17 cellular contexts compared by ENCODE assay signal in the genomic region with DNA sequence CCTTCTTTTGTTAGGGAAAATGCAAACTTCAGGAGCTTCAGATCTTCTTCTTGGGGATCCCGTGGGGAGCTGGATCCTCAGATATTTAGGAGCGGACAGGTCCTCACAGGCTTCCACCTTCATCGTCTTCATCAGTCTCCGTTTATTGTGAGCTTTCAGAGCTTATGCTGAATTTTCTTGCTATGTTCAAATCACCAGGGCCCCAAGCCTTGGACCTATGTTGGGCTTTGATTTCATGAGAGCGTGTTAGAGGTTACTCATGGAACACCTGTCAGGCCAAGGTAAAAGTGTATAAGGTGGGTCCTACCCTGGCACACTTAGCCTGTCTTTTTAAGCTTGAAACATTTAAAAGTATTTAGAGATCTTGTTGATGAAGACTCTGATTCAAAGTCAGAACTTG.
DNase-seq lines count a peak whose midpoint lies in the region; ATAC-seq, FAIRE-seq and TF ChIP-seq lines count a peak whose summit lies in the region.
"Had no signal": no experiment of that assay in that cellular context is flagged by ENCODE, and none has a peak within 500 bp of the region (broad histone marks: within the 10 kb centered on the region; RNA-seq: fewer than 3 reads in every experiment).

No MANE protein-coding gene starts in this region.

- no peak for DNase-seq in HepG2 (ENCODE audit: low spot score)
- DNase-seq in right lobe of liver, result no peak
- peak; percentile 20 for DNase-seq in islet precursor cell
- DNase-seq in NCI-H524 (lab: John Stamatoyannopoulos, UW), result no peak
- no peak for DNase-seq in GM03348 (ENCODE audit: low spot score)
- DNase-seq in substantia nigra (lab: John Stamatoyannopoulos, UW), result no peak
- DNase-seq: Calu3; CD8-positive, alpha-beta memory T cell; GOT3; HCEC 1CT; KG1 had no signal

- CTCF ChIA-PET in HepG2 (lab: Yijun Ruan, JAX; ENCODE audit: low intra/inter-chr PET ratio, low total read pairs), result no interaction called here

- H3K4me3 ChIP-seq in HepG2 (replicated peaks in 1 of 3; ENCODE audit: insufficient read depth in 1 of 3, low read depth in 2 of 3, low read length in 3 of 3), result no peak overlapping the region
- no peak overlapping the region for H3K4me3 ChIP-seq in right lobe of liver
- H3K4me3 ChIP-seq in OCI-LY1 (ENCODE audit: low read depth, low read length, poor library complexity, severe bottlenecking), result no peak overlapping the region
- H3K4me3 ChIP-seq in thymus (ENCODE audit: low read length), result no peak overlapping the region

- WGBS in HepG2 (ENCODE audit: low lambda C conversion rate), result 68% methylated on average over 5 of the region's 5 CpGs
- WGBS in right lobe of liver (ENCODE audit: insufficient coverage, low coverage, low lambda C conversion rate, missing lambda C conversion rate), result 89% methylated on average over 5 of the region's 5 CpGs
- 94% methylated on average over 5 of the region's 5 CpGs for WGBS in thymus

- intact Hi-C loops in HepG2 (cut with micrococcal nuclease; ENCODE audit: unreplicated experiment) (loop anchor here (2.0 kb wide), 1 partner anchor 29 kb away; no protein-coding TSS in a partner anchor), right lobe of liver (cut with DNase I) (no loop called here)

- ATAC-seq in HepG2, result no peak
- no peak for ATAC-seq in right lobe of liver

- H3K9ac ChIP-seq in HepG2 (ENCODE audit: insufficient read depth, low read depth, low read length) (no peak overlapping the region), OCI-LY1 (ENCODE audit: low read length) (no peak overlapping the region)

- no peak for FAIRE-seq in HepG2 (lab: Jason Lieb, UNC)
- FAIRE-seq: G401.6, GM18507 had no signal

- no TSS peak for BruUV-seq in HepG2 (replicated peaks; lab: Mats Ljungman, UMichigan)

- no peaks in the 10 kb centered on the region for H4K20me1 ChIP-seq in HepG2 (ENCODE audit: insufficient read depth, low read length)
- H4K20me1 ChIP-seq in OCI-LY1 (ENCODE audit: insufficient read depth, low read length), result no peaks in the 10 kb centered on the region

- no peaks in the 10 kb centered on the region for H3F3A ChIP-seq in OCI-LY1 (ENCODE audit: insufficient read depth, low read length)

- POLR2A ChIA-PET in HepG2 (lab: Yijun Ruan, JAX), result no interaction called here

- H3K9me3 ChIP-seq in HepG2 (ENCODE audit: low read length) (no peaks in the 10 kb centered on the region), right lobe of liver (no peaks in the 10 kb centered on the region), OCI-LY1 (ENCODE audit: low read length) (peaks cover 5% of the 10 kb centered on the region; the same call in 1 of the 2 replicates), thymus (ENCODE audit: control insufficient read depth) (no peaks in the 10 kb centered on the region)
- H3K9me3 ChIP-seq: BE2C had no signal

- in situ Hi-C loops in HepG2 (cut with HindIII; ENCODE audit: extremely low pct_ligation_motif_present, low pct_unique_long_range_greater_than_20kb), result no loop called here

- TF ChIP-seq RAD21 in HepG2 (CRISPR knock-in tag; IDR thresholded peaks at IDR 0.05), result no peak

- TF ChIP-seq CTCF in HepG2 (CRISPR knock-in tag; IDR thresholded peaks at IDR 0.05), result no peak
- no peak for TF ChIP-seq CTCF in right lobe of liver (IDR thresholded peaks at IDR 0.05)
- no peak for TF ChIP-seq CTCF in OCI-LY1 (IDR thresholded peaks at IDR 0.05; ENCODE audit: low read length)

- no peaks in the 10 kb centered on the region for H3K9me2 ChIP-seq in OCI-LY1 (ENCODE audit: low read depth, low read length)

- no peak overlapping the region for H2AFZ ChIP-seq in HepG2 (ENCODE audit: low read length)
- H2AFZ ChIP-seq in OCI-LY1 (ENCODE audit: low read length), result no peak overlapping the region

- H3K4me2 ChIP-seq in HepG2 (ENCODE audit: low read depth, low read length) (0 out of 2 replicates have a peak overlapping the region, but pooled peaks have one; percentile 3), OCI-LY1 (ENCODE audit: low read length) (no peak overlapping the region; the same call in 1 of the 2 replicates)

- peak overlapping the region; percentile 11 for H3K27ac ChIP-seq in HepG2 (ENCODE audit: extremely low read length, insufficient read depth, low read length)
- no peak overlapping the region for H3K27ac ChIP-seq in right lobe of liver
- H3K27ac ChIP-seq in OCI-LY1 (ENCODE audit: low read depth, low read length, poor library complexity, severe bottlenecking), result peak overlapping the region; percentile 43
- peak overlapping the region; percentile 60 for H3K27ac ChIP-seq in thymus (ENCODE audit: low read depth)
- H3K27ac ChIP-seq in substantia nigra (ENCODE audit: low read depth, low read length, poor library complexity, severe bottlenecking), result no peak overlapping the region
- H3K27ac ChIP-seq: RWPE1 had no signal

- H3K27me3 ChIP-seq in HepG2 (ENCODE audit: control insufficient read depth in 1 of 2, insufficient read depth in 2 of 2, low read length in 2 of 2) (no peaks in the 10 kb centered on the region), right lobe of liver (no peaks in the 10 kb centered on the region), OCI-LY1 (ENCODE audit: insufficient read depth, low read length) (no peaks in the 10 kb centered on the region), thymus (ENCODE audit: control insufficient read depth, insufficient read depth) (no peaks in the 10 kb centered on the region)
- H3K27me3 ChIP-seq: BE2C had no signal

- TF ChIP-seq EP300 in HepG2 (IDR thresholded peaks at IDR 0.05; ENCODE audit: low read depth in 2 of 2, low read length in 2 of 2) (no peak), HepG2 (CRISPR knock-in tag; IDR thresholded peaks at IDR 0.05; ENCODE audit: borderline replicate concordance) (no peak)

- H3K79me2 ChIP-seq in HepG2 (ENCODE audit: insufficient read depth, low read length) (no peaks in the 10 kb centered on the region), OCI-LY1 (ENCODE audit: insufficient read depth, low read length) (no peaks in the 10 kb centered on the region)

- H3K36me3 ChIP-seq in HepG2 (replicated peaks in 1 of 2; ENCODE audit: control insufficient read depth in 1 of 2, insufficient read depth in 2 of 2, low read length in 2 of 2), result no peaks in the 10 kb centered on the region
- H3K36me3 ChIP-seq in right lobe of liver, result no peaks in the 10 kb centered on the region
- peaks cover 5% of the 10 kb centered on the region; the same call in 1 of the 2 replicates for H3K36me3 ChIP-seq in OCI-LY1 (ENCODE audit: insufficient read depth, low read length)
- H3K36me3 ChIP-seq in thymus (ENCODE audit: control insufficient read depth, insufficient read depth), result peaks cover 30% of the 10 kb centered on the region
- H3K36me3 ChIP-seq: BE2C had no signal

- peaks cover 34% of the 10 kb centered on the region for H3K4me1 ChIP-seq in HepG2 (ENCODE audit: insufficient read depth, low read length)
- peaks cover 0 to 13% (median 5%) of the 10 kb centered on the region in 4 donors for H3K4me1 ChIP-seq in right lobe of liver
- peaks cover 37% of the 10 kb centered on the region for H3K4me1 ChIP-seq in OCI-LY1 (ENCODE audit: insufficient read depth, low read length, severe bottlenecking)
- H3K4me1 ChIP-seq in thymus (ENCODE audit: control insufficient read depth, insufficient read depth, low read length), result peaks cover 32% of the 10 kb centered on the region
- H3K4me1 ChIP-seq: BE2C had no signal

- TF ChIP-seq POLR2A in HepG2 (IDR thresholded peaks at IDR 0.05; ENCODE audit: insufficient read depth in 1 of 2, low read depth in 2 of 2, low read length in 2 of 2), result no peak
- TF ChIP-seq POLR2A in right lobe of liver (IDR thresholded peaks at IDR 0.05), result no peak

TF ChIP-seq in HepG2, 621 proteins besides CTCF, POLR2A, EP300 and RAD21:
- TF ChIP-seq ZSCAN12 (CRISPR knock-in tag; IDR thresholded peaks at IDR 0.05) (no peak), ZNF572 (CRISPR knock-in tag; IDR thresholded peaks at IDR 0.05) (no peak), CENPT (CRISPR knock-in tag; IDR thresholded peaks at IDR 0.05; ENCODE audit: low read depth) (no peak), SP2 (CRISPR knock-in tag; IDR thresholded peaks at IDR 0.05) (no peak)

Comparison
In these comparisons a context has a peak if more than half of its experiments do, and no peak if none do; other contexts are left out.
1. H3K27ac ChIP-seq: peak in HepG2 (single experiment), OCI-LY1 (single experiment) and thymus (single experiment); none in right lobe of liver (0 of 3) and substantia nigra (single experiment).